In genomic region chr16:73949574-73950348, GRCh38 we compare ENCODE assay signal across 1 cellular context.
TF ChIP-seq lines count a peak whose summit lies in the region.

No MANE protein-coding gene starts in this region.

TF ChIP-seq in HCT116, 20 proteins besides CTCF, POLR2A, EP300 and RAD21 (continued from another document):
- TF ChIP-seq ZBTB33 (IDR thresholded peaks at IDR 0.05; ENCODE audit: extremely low read depth, insufficient replicate concordance, low read length) (no peak), YY1 (IDR thresholded peaks at IDR 0.05; ENCODE audit: extremely low read depth, insufficient replicate concordance, low read depth, low read length) (no peak), ZFX (IDR thresholded peaks at IDR 0.05) (no peak), TCF7L2 (IDR thresholded peaks at IDR 0.05; ENCODE audit: borderline replicate concordance, extremely low read depth, insufficient read depth, insufficient read length) (no peak), EZH2phosphoT487 (IDR thresholded peaks at IDR 0.05; ENCODE audit: borderline replicate concordance) (no peak), EZH2 (IDR thresholded peaks at IDR 0.05) (no peak), JUND (IDR thresholded peaks at IDR 0.05) (peak; percentile 31; the same call in 1 of the 2 replicates), EGR1 (IDR thresholded peaks at IDR 0.05; ENCODE audit: low read depth) (no peak), SIN3A (IDR thresholded peaks at IDR 0.05; ENCODE audit: low read depth) (no peak), REST (IDR thresholded peaks at IDR 0.05; ENCODE audit: low read depth) (no peak), SP1 (IDR thresholded peaks at IDR 0.05; ENCODE audit: low read depth) (no peak)
- TF ChIP-seq, protein P1, sequence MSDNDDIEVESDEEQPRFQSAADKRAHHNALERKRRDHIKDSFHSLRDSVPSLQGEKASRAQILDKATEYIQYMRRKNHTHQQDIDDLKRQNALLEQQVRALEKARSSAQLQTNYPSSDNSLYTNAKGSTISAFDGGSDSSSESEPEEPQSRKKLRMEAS (IDR thresholded peaks at IDR 0.05): no peak
